In the genomic region with DNA sequence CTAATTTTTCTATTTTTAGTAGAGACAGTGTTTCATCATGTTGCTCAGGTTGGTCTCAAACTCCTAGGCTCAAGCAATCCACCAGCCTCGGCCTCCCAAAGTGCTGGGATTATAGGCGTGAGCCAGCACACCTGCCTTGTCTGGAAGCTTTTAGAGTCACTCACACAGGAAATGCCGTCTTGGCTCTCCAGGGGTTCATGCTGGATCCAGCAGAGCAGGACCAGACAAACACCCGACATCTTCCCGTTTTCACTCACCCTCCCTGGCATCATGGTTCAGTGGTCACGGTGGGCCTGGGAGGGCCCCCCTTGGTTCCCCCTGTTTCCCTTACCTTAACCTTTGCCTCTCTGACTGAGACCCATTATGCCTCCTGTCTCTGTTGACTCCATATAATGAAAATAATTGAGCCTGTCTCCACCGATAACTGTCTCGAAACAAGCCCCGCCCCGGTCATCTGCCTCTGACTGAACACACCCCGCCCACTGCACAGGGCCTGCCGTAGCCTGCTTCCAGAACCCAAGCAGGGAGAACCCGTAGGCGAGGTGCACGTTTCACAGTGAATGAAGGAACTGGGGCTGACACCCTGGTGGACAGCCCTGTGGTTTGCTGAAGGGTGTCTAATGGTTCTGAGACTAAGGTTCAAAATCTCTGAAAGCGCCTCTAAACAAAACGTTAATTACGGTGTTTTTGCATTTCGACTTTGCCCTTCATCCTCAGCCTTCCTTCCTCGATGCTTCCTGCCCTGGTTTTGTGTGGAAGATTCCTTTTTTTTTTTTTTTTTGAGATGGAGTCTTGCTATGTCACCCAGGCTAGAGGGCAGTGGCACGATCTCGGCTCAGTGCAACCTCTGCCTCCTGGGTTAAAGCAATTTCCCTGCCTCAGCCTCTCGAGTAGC, we compare ENCODE assay signal across 9 cellular contexts. TPM values are rescaled to one million over a fixed set of nuclear protein-coding genes. Genes with fewer than 3 reads are reported as not detected.
A peak's percentile ranks its signal among the peaks of the same experiment; 100 is the strongest.
DNase-seq lines count a peak whose midpoint lies in the region; ATAC-seq, FAIRE-seq and TF ChIP-seq lines count a peak whose summit lies in the region.
"Had no signal": no experiment of that assay in that cellular context is flagged by ENCODE, and none has a peak within 500 bp of the region (broad histone marks: within the 10 kb centered on the region; RNA-seq: fewer than 3 reads in every experiment).

No MANE protein-coding gene starts in this region.

- no peaks in the 10 kb centered on the region for H3K9me3 ChIP-seq in CD4-positive, alpha-beta T cell (ENCODE audit: control insufficient read depth, low read length)
- H3K9me3 ChIP-seq: HAP-1 had no signal

- no peak overlapping the region for H3K27ac ChIP-seq in CD4-positive, alpha-beta T cell (ENCODE audit: low read depth, low read length)

- H3K27me3 Mint-ChIP-seq in memory B cell: peaks cover 37% of the 10 kb centered on the region
- H3K27me3 Mint-ChIP-seq in CD4-positive, alpha-beta T cell: no peaks in the 10 kb centered on the region

- intact Hi-C loops in CD4-positive, alpha-beta T cell (cut with DNase I, micrococcal nuclease): no loop called here

- peak overlapping the region; percentile 25 for H3K4me3 Mint-ChIP-seq in memory B cell
- no peak overlapping the region for H3K4me3 Mint-ChIP-seq in CD4-positive, alpha-beta T cell

- no peaks in the 10 kb centered on the region for H3K27me3 ChIP-seq in CD4-positive, alpha-beta T cell (ENCODE audit: control insufficient read depth, insufficient read depth, low read length)

- H3K9me3 Mint-ChIP-seq in memory B cell: no peaks in the 10 kb centered on the region
- no peaks in the 10 kb centered on the region for H3K9me3 Mint-ChIP-seq in CD4-positive, alpha-beta T cell

- peak; percentile 70 for FAIRE-seq in GM18507 (lab: Jason Lieb, UNC)

- peaks cover 18% of the 10 kb centered on the region for H3K4me1 Mint-ChIP-seq in memory B cell
- peaks cover 29% of the 10 kb centered on the region for H3K4me1 Mint-ChIP-seq in CD4-positive, alpha-beta T cell (ENCODE audit: low read depth)

- POLR2A ChIA-PET in CD4-positive, alpha-beta T cell (lab: Charles Lee): no interaction called here

- ATAC-seq in HG03066 (IDR thresholded peaks at IDR 0.05; ENCODE audit: low read depth, unreplicated experiment): peak; percentile 81
- ATAC-seq in memory B cell (ENCODE audit: low read depth): peak; percentile 35
- no peak for ATAC-seq in CD4-positive, alpha-beta T cell (ENCODE audit: poor library complexity)

- DNase-seq in GM18507 (ENCODE audit: extremely low spot score, insufficient read length, low read depth): no peak
- DNase-seq in SK-N-DZ (ENCODE audit: low spot score): peak; percentile 45
- DNase-seq in memory B cell (ENCODE audit: low spot score in 2 of 2): no peak
- no peak for DNase-seq in CD4-positive, alpha-beta T cell
- DNase-seq in hypothalamus (lab: John Stamatoyannopoulos, UW): no peak
- DNase-seq in NOMO-1 (lab: John Stamatoyannopoulos, UW; ENCODE audit: unreplicated experiment in 2 of 2): no peak
- no peak for DNase-seq in effector CD8-positive, alpha-beta T cell (lab: John Stamatoyannopoulos, UW)

- no peaks in the 10 kb centered on the region for H3K36me3 Mint-ChIP-seq in memory B cell
- no peaks in the 10 kb centered on the region for H3K36me3 Mint-ChIP-seq in CD4-positive, alpha-beta T cell (ENCODE audit: low read depth)

- no peak for TF ChIP-seq CTCF in CD4-positive, alpha-beta T cell (IDR thresholded peaks at IDR 0.05)

- H3K27ac Mint-ChIP-seq in memory B cell: no peak overlapping the region
- H3K27ac Mint-ChIP-seq in CD4-positive, alpha-beta T cell: no peak overlapping the region

- CTCF ChIA-PET in CD4-positive, alpha-beta T cell (lab: Charles Lee): interaction anchor here (0.7 kb wide), 1 partner anchor 238 kb away, joined by 4 read pairs; no protein-coding TSS in a partner anchor

RNA-seq across cellular contexts. Expression of a gene that starts 39.7 kb away (rescaled TPM):
- polyA plus RNA-seq in SK-N-DZ (2014; cell fraction: cytosol; rRNA removed): not detected in 2 replicates
- polyA plus RNA-seq in SK-N-DZ (2014; cell fraction: nucleus; rRNA removed): not detected in 2 replicates
- under 1 TPM; 0.16 to 0.34 TPM for total RNA-seq in CD4-positive, alpha-beta T cell
